Comparison of ENCODE assay signal across 8 cellular contexts in genomic region chr11:46338988-46339666, GRCh38. TPM values are rescaled to one million over a fixed set of nuclear protein-coding genes. Genes with fewer than 3 reads are reported as not detected.
A peak's percentile ranks its signal among the peaks of the same experiment; 100 is the strongest.
DNase-seq lines count a peak whose midpoint lies in the region; ATAC-seq, FAIRE-seq and TF ChIP-seq lines count a peak whose summit lies in the region.

No MANE protein-coding gene starts in this region.

- H3K27ac ChIP-seq in endothelial cell of umbilical vein (ENCODE audit: insufficient read depth, low read depth, low read length) = no peak overlapping the region
- H3K27ac ChIP-seq in naive thymus-derived CD4-positive, alpha-beta T cell (ENCODE audit: low read depth, low read length) = peak overlapping the region; percentile 50

- peaks cover 0 to 10% (median 0%) of the 10 kb centered on the region in 5 donors for H3K36me3 Mint-ChIP-seq in naive thymus-derived CD4-positive, alpha-beta T cell
- H3K36me3 Mint-ChIP-seq in stimulated activated memory B cell treated with anti-CD40 and anti-IgM and Interleukin-4, amounts not matched to agents 10 μg/mL and 1 μg/mL and 100 μg/mL, for 72 hours = no peaks in the 10 kb centered on the region

- intact Hi-C loops in endothelial cell of umbilical vein (cut with micrococcal nuclease) = no loop called here
- intact Hi-C loops in naive thymus-derived CD4-positive, alpha-beta T cell (cut with micrococcal nuclease) = no loop called here

- H3K9me3 ChIP-seq in endothelial cell of umbilical vein (replicated peaks; ENCODE audit: control insufficient read depth, insufficient read depth, low read length) = no peaks in the 10 kb centered on the region
- H3K9me3 ChIP-seq in naive thymus-derived CD4-positive, alpha-beta T cell (ENCODE audit: control insufficient read depth in 2 of 3, low read length in 3 of 3) = no peaks in the 10 kb centered on the region

- peaks cover 15% of the 10 kb centered on the region for H3K4me1 ChIP-seq in endothelial cell of umbilical vein (ENCODE audit: control insufficient read depth, extremely low read depth, insufficient read depth, low read length)
- peaks cover 0 to 95% of the 10 kb centered on the region in 2 donors for H3K4me1 ChIP-seq in naive thymus-derived CD4-positive, alpha-beta T cell (ENCODE audit: control insufficient read depth in 2 of 2, insufficient read depth in 2 of 2, low read length in 2 of 2)

- no peaks in the 10 kb centered on the region for H4K20me1 ChIP-seq in endothelial cell of umbilical vein (replicated peaks; ENCODE audit: control insufficient read depth, extremely low read depth, insufficient read depth, low read length)

- H2AFZ ChIP-seq in endothelial cell of umbilical vein (ENCODE audit: low read depth, low read length) = peak overlapping the region; percentile 62

- no peaks in the 10 kb centered on the region for H3K9me1 ChIP-seq in endothelial cell of umbilical vein (replicated peaks; ENCODE audit: control insufficient read depth, extremely low read depth, insufficient read depth, low read length)

- FAIRE-seq in endothelial cell of umbilical vein (lab: Jason Lieb, UNC) = no peak

- CTCF ChIA-PET in endothelial cell of umbilical vein (lab: Charles Lee) = interaction anchor here (1.0 to 2.8 kb wide), 5 partner anchors 9 to 100 kb away, joined by 4 to 11 read pairs (median 5); partner anchors contain the start of gene DGKZ
- CTCF ChIA-PET in naive thymus-derived CD4-positive, alpha-beta T cell (lab: Charles Lee) = interaction anchor here (1.0 to 8.4 kb wide), 4 partner anchors 6 to 26 kb away, joined by 3 to 95 read pairs (median 3); no protein-coding TSS in a partner anchor

- H3K9ac ChIP-seq in endothelial cell of umbilical vein (replicated peaks; ENCODE audit: extremely low read depth, insufficient read depth, low read length) = no peak overlapping the region

- H3K4me3 Mint-ChIP-seq in naive thymus-derived CD4-positive, alpha-beta T cell = peak overlapping the region in 9 of 10 donors; percentile 44 to 91 (median 71)
- H3K4me3 Mint-ChIP-seq in stimulated activated memory B cell treated with anti-CD40 and anti-IgM and Interleukin-4, amounts not matched to agents 10 μg/mL and 1 μg/mL and 100 μg/mL, for 72 hours = no peak overlapping the region

- DNase-seq in COLO668 (lab: John Stamatoyannopoulos, UW; ENCODE audit: unreplicated experiment) = peak; percentile 94
- peak; percentile 43 for DNase-seq in NCI-H2171 (lab: John Stamatoyannopoulos, UW)
- no peak for DNase-seq in endothelial cell of umbilical vein (ENCODE audit: low read depth, low spot score)
- no peak for DNase-seq in naive thymus-derived CD4-positive, alpha-beta T cell
- DNase-seq in activated gamma-delta T cell (lab: John Stamatoyannopoulos, UW) = no peak
- no peak for DNase-seq in SKM-1 (lab: John Stamatoyannopoulos, UW; ENCODE audit: unreplicated experiment)
- DNase-seq in activated naive CD4-positive, alpha-beta T cell treated with anti-CD3 and anti-CD28 coated beads, Interleukin-2, amount 50 U/mL, for 16 hours = no peak

- H3K79me2 ChIP-seq in endothelial cell of umbilical vein (ENCODE audit: control insufficient read depth, insufficient read depth, low read length) = no peaks in the 10 kb centered on the region

- dilution Hi-C loops in endothelial cell of umbilical vein (cut with MboI; ENCODE audit: extremely low pct_ligation_motif_present, low sequenced_read_pairs) = no loop called here

- peak overlapping the region in 8 of 9 donors; percentile 66 to 95 (median 86) for H3K27ac Mint-ChIP-seq in naive thymus-derived CD4-positive, alpha-beta T cell
- H3K27ac Mint-ChIP-seq in stimulated activated memory B cell treated with anti-CD40 and anti-IgM and Interleukin-4, amounts not matched to agents 10 μg/mL and 1 μg/mL and 100 μg/mL, for 72 hours = no peak overlapping the region

- TF ChIP-seq CTCF in endothelial cell of umbilical vein (IDR thresholded peaks at IDR 0.05; ENCODE audit: extremely low read depth in 1 of 2, insufficient read depth in 1 of 2, low read depth in 1 of 2, low read length in 2 of 2) = no peak

- no TSS peak for BruUV-seq in endothelial cell of umbilical vein (replicated peaks; lab: Mats Ljungman, UMichigan)

- H3K9me3 Mint-ChIP-seq in naive thymus-derived CD4-positive, alpha-beta T cell = no peaks in the 10 kb centered on the region
- H3K9me3 Mint-ChIP-seq in stimulated activated memory B cell treated with anti-CD40 and anti-IgM and Interleukin-4, amounts not matched to agents 10 μg/mL and 1 μg/mL and 100 μg/mL, for 72 hours = no peaks in the 10 kb centered on the region

- H3K4me1 Mint-ChIP-seq in naive thymus-derived CD4-positive, alpha-beta T cell = peaks cover 49 to 100% (median 93%) of the 10 kb centered on the region in 7 donors
- no peaks in the 10 kb centered on the region for H3K4me1 Mint-ChIP-seq in stimulated activated memory B cell treated with anti-CD40 and anti-IgM and Interleukin-4, amounts not matched to agents 10 μg/mL and 1 μg/mL and 100 μg/mL, for 72 hours

- peaks cover 3 to 7% of the 10 kb centered on the region in 2 experiments for H3K27me3 ChIP-seq in endothelial cell of umbilical vein (ENCODE audit: control insufficient read depth in 2 of 2, insufficient read depth in 2 of 2, low read length in 2 of 2)
- H3K27me3 ChIP-seq in naive thymus-derived CD4-positive, alpha-beta T cell (ENCODE audit: control insufficient read depth in 2 of 2, insufficient read depth in 2 of 2, low read length in 2 of 2) = peaks cover 0 to 3% of the 10 kb centered on the region in 2 donors

- H3K27me3 Mint-ChIP-seq in naive thymus-derived CD4-positive, alpha-beta T cell = peaks cover 0 to 11% (median 0%) of the 10 kb centered on the region in 5 donors
- peaks cover 52% of the 10 kb centered on the region for H3K27me3 Mint-ChIP-seq in stimulated activated memory B cell treated with anti-CD40 and anti-IgM and Interleukin-4, amounts not matched to agents 10 μg/mL and 1 μg/mL and 100 μg/mL, for 72 hours

- no peak overlapping the region for H3K4me2 ChIP-seq in endothelial cell of umbilical vein (ENCODE audit: insufficient read depth, low read length)

- H3K4me3 ChIP-seq in endothelial cell of umbilical vein (replicated peaks in 1 of 3; ENCODE audit: insufficient read depth in 1 of 3, low read depth in 1 of 3, low read length in 3 of 3) = no peak overlapping the region
- H3K4me3 ChIP-seq in naive thymus-derived CD4-positive, alpha-beta T cell (ENCODE audit: low read length) = no peak overlapping the region

- POLR2A ChIA-PET in endothelial cell of umbilical vein (lab: Charles Lee) = no interaction called here
- POLR2A ChIA-PET in naive thymus-derived CD4-positive, alpha-beta T cell (lab: Charles Lee) = interaction anchor here (0.6 to 17.3 kb wide), 6 partner anchors 7 to 909 kb away, joined by 3 to 444 read pairs (median 4); no protein-coding TSS in a partner anchor

- TF ChIP-seq POLR2A in endothelial cell of umbilical vein (IDR thresholded peaks at IDR 0.05; ENCODE audit: low read depth, low read length) = no peak

- no peak for ATAC-seq in naive thymus-derived CD4-positive, alpha-beta T cell
- ATAC-seq in stimulated activated memory B cell treated with anti-CD40 and anti-IgM and Interleukin-4, amounts not matched to agents 10 μg/mL and 1 μg/mL and 100 μg/mL, for 72 hours = no peak

- H3K36me3 ChIP-seq in endothelial cell of umbilical vein (ENCODE audit: control insufficient read depth in 2 of 2, extremely low read depth in 1 of 2, insufficient read depth in 2 of 2, low read length in 2 of 2) = no peaks in the 10 kb centered on the region
- no peaks in the 10 kb centered on the region for H3K36me3 ChIP-seq in naive thymus-derived CD4-positive, alpha-beta T cell (ENCODE audit: control insufficient read depth in 2 of 3, insufficient read depth in 3 of 3, low read length in 3 of 3)

TF ChIP-seq in endothelial cell of umbilical vein, 7 proteins besides CTCF, POLR2A, EP300 and RAD21 (continues in another document):
- TF ChIP-seq EZH2 (IDR thresholded peaks at IDR 0.05; ENCODE audit: borderline replicate concordance, low read depth, low read length, severe bottlenecking) = no peak

RNA-seq across cellular contexts. Expression of gene DGKZ, which starts 8.1 kb away (rescaled TPM):
- total RNA-seq in endothelial cell of umbilical vein = 87.1 and 88.8 TPM in 2 replicates
- 127 and 170 TPM in 2 replicates for polyA plus RNA-seq in endothelial cell of umbilical vein
- 69.0 and 76.0 TPM in 2 replicates for polyA plus RNA-seq in endothelial cell of umbilical vein (2011; cell fraction: cytosol; rRNA removed)
- 204 and 251 TPM in 2 replicates for polyA plus RNA-seq in endothelial cell of umbilical vein (2011; cell fraction: nucleus; rRNA removed)
- 59.6 and 63.6 TPM in 2 replicates for polyA plus RNA-seq in endothelial cell of umbilical vein (2012)
- 55.0 and 79.1 TPM in 2 replicates for polyA minus RNA-seq in endothelial cell of umbilical vein
- 71.7 TPM for polyA minus RNA-seq in endothelial cell of umbilical vein (2011; cell fraction: cytosol; rRNA and poly(A)+ RNA removed)
- polyA minus RNA-seq in endothelial cell of umbilical vein (2011; cell fraction: nucleus; rRNA and poly(A)+ RNA removed) = 47.8 and 91.7 TPM in 2 replicates
- 100 to 1,000 TPM; 146 to 291 (median 263) TPM for total RNA-seq in naive thymus-derived CD4-positive, alpha-beta T cell
- polyA plus RNA-seq in naive thymus-derived CD4-positive, alpha-beta T cell = 10 to 100 TPM; 41.5 to 70.5 TPM

RNA-seq across cellular contexts. Expression of gene MDK, which starts 42.3 kb away (rescaled TPM):
- total RNA-seq in endothelial cell of umbilical vein = 331 and 336 TPM in 2 replicates
- polyA plus RNA-seq in endothelial cell of umbilical vein = 893 and 985 TPM in 2 replicates
- polyA plus RNA-seq in endothelial cell of umbilical vein (2011; cell fraction: cytosol; rRNA removed) = 1,084 and 1,357 TPM in 2 replicates
- polyA plus RNA-seq in endothelial cell of umbilical vein (2011; cell fraction: nucleus; rRNA removed) = 265 and 313 TPM in 2 replicates
- 568 and 909 TPM in 2 replicates for polyA plus RNA-seq in endothelial cell of umbilical vein (2012)
- polyA minus RNA-seq in endothelial cell of umbilical vein = 140 and 146 TPM in 2 replicates
- polyA minus RNA-seq in endothelial cell of umbilical vein (2011; cell fraction: cytosol; rRNA and poly(A)+ RNA removed) = not detected
- polyA minus RNA-seq in endothelial cell of umbilical vein (2011; cell fraction: nucleus; rRNA and poly(A)+ RNA removed) = 15.5 and 33.7 TPM in 2 replicates
- 10 to 100 TPM in 2 of 5 experiments, 1 to 10 TPM in 3; 4.9 to 13.5 (median 8.8) TPM for total RNA-seq in naive thymus-derived CD4-positive, alpha-beta T cell
- under 1 TPM in 1 of 2 donors, not detected in 1; 0.35 TPM for polyA plus RNA-seq in naive thymus-derived CD4-positive, alpha-beta T cell

RNA-seq across cellular contexts. Expression of gene CHRM4, which starts 52.4 kb away (rescaled TPM):
- 0.22 TPM in 1 of 2 replicates, not detected in the other for total RNA-seq in endothelial cell of umbilical vein
- polyA plus RNA-seq in endothelial cell of umbilical vein = 0.04 and 0.13 TPM in 2 replicates
- 0.05 and 0.13 TPM in 2 replicates for polyA plus RNA-seq in endothelial cell of umbilical vein (2011; cell fraction: cytosol; rRNA removed)
- polyA plus RNA-seq in endothelial cell of umbilical vein (2011; cell fraction: nucleus; rRNA removed) = 0.29 and 0.38 TPM in 2 replicates
- polyA plus RNA-seq in endothelial cell of umbilical vein (2012) = 0.21 and 0.27 TPM in 2 replicates
- polyA minus RNA-seq in endothelial cell of umbilical vein = 0.19 TPM in 1 of 2 replicates, not detected in the other
- not detected for polyA minus RNA-seq in endothelial cell of umbilical vein (2011; cell fraction: cytosol; rRNA and poly(A)+ RNA removed)
- polyA minus RNA-seq in endothelial cell of umbilical vein (2011; cell fraction: nucleus; rRNA and poly(A)+ RNA removed) = 0.58 TPM in 1 of 2 replicates, not detected in the other
- 1 to 10 TPM in 2 of 5 experiments, under 1 TPM in 1, not detected in 2; 0.48 to 3.5 (median 3.1) TPM for total RNA-seq in naive thymus-derived CD4-positive, alpha-beta T cell
- polyA plus RNA-seq in naive thymus-derived CD4-positive, alpha-beta T cell = under 1 TPM; 0.15 to 0.17 TPM

Comparison
In these comparisons a context has a peak if more than half of its experiments do, and no peak if none do; other contexts are left out.
1. DNase-seq: peak in COLO668 (single experiment) and NCI-H2171 (single experiment); none in endothelial cell of umbilical vein (single experiment), naive thymus-derived CD4-positive, alpha-beta T cell (0 of 9), activated gamma-delta T cell (single experiment), SKM-1 (single experiment) and activated naive CD4-positive, alpha-beta T cell treated with anti-CD3 and anti-CD28 coated beads, Interleukin-2, amount 50 U/mL, for 16 hours (single experiment).
2. RNA of gene MDK, which starts 42.3 kb away (total RNA-seq): 331 to 336 TPM in endothelial cell of umbilical vein; 4.9 to 13.5 TPM in naive thymus-derived CD4-positive, alpha-beta T cell; every median in the first group is over 10 times any median in the second.